Comparison of ENCODE assay signal across 20 cellular contexts in genomic region chr19:28887920-28888618, GRCh38.
DNase-seq lines count a peak whose midpoint lies in the region; ATAC-seq, FAIRE-seq and TF ChIP-seq lines count a peak whose summit lies in the region.
"Had no signal": no experiment of that assay in that cellular context is flagged by ENCODE, and none has a peak within 500 bp of the region (broad histone marks: within the 10 kb centered on the region; RNA-seq: fewer than 3 reads in every experiment).

No MANE protein-coding gene starts in this region.

- H2BK15ac ChIP-seq in H1 (ENCODE audit: low read length) = no peak overlapping the region
- no peak overlapping the region for H2BK15ac ChIP-seq in mesendoderm (replicated peaks; ENCODE audit: low read depth)

- no peak for TF ChIP-seq CTCF in H1 (IDR thresholded peaks at IDR 0.05; ENCODE audit: control extremely low read depth in 1 of 3, insufficient read depth in 1 of 3, low read depth in 1 of 3, low read length in 3 of 3)
- TF ChIP-seq CTCF in type B pancreatic cell (conservative IDR thresholded peaks at IDR 0.05) = no peak
- no peak for TF ChIP-seq CTCF in hepatocyte (IDR thresholded peaks at IDR 0.05; ENCODE audit: poor library complexity)

- 87% methylated on average over 14 of the region's 14 CpGs; no CpG with 5 or more reads in 1 of the 2 experiments for WGBS in H1 (ENCODE audit: extremely low coverage in 1 of 2, insufficient coverage in 1 of 2, insufficient read length in 1 of 2, insufficient replicate concordance in 2 of 2, low coverage in 1 of 2, low lambda C conversion rate in 2 of 2, missing lambda C conversion rate in 1 of 2), 2 experiments
- no CpG with 5 or more reads among the region's 14 CpGs for WGBS in mesendoderm (ENCODE audit: extremely low coverage, insufficient coverage, low lambda C conversion rate)
- WGBS in hepatocyte (ENCODE audit: low lambda C conversion rate, missing lambda C conversion rate) = 84% methylated on average over 11 of the region's 14 CpGs

- H4K91ac ChIP-seq in H1 (replicated peaks; ENCODE audit: insufficient read length, low read length) = no peak overlapping the region

- no peak overlapping the region for H3K56ac ChIP-seq in H1 (replicated peaks; ENCODE audit: insufficient read length, low read depth, low read length)
- no peak overlapping the region for H3K56ac ChIP-seq in mesendoderm (ENCODE audit: low read length)

- no peak overlapping the region for H3K14ac ChIP-seq in H1 (ENCODE audit: insufficient read length)

- peak; percentile 13 for DNase-seq in activated gamma-delta T cell (lab: John Stamatoyannopoulos, UW)
- DNase-seq in activated gamma-delta T cell treated with Interleukin-2 at 50 U/mL for 16 hours = no peak
- DNase-seq in H1 (ENCODE audit: low read depth in 1 of 2, low spot score in 2 of 2) = peak in 1 of 2 experiments; percentile 38
- peak; percentile 28 for DNase-seq in mesendoderm
- DNase-seq in type B pancreatic cell (ENCODE audit: extremely low spot score, unreplicated experiment) = peak; percentile 77
- DNase-seq in hepatocyte (ENCODE audit: low spot score) = no peak
- DNase-seq in activated T-cell treated with anti-CD3 and anti-CD28 coated beads for 4 hours = no peak
- DNase-seq: BE2C; CD4-positive, alpha-beta T cell; EL; H7; Kasumi-1; MM.1S; NCI-H1105; NCI-H187; NCI-H446; NK-92 treated with Interleukin-12 subunit alpha and Interleukin-12 subunit beta, amount 100 ng/mL, for 24 hours had no signal

- no peak overlapping the region for H2BK120ac ChIP-seq in H1 (replicated peaks; ENCODE audit: low read depth, low read length)
- no peak overlapping the region for H2BK120ac ChIP-seq in mesendoderm (ENCODE audit: low read depth, low read length)

- H3K27me3 Mint-ChIP-seq in type B pancreatic cell = peaks cover 21% of the 10 kb centered on the region

- no peaks in the 10 kb centered on the region for H3K23me2 ChIP-seq in H1 (ENCODE audit: low read depth, low read length)

- H3K18ac ChIP-seq in H1 (ENCODE audit: extremely low read depth, low read length) (no peak overlapping the region), mesendoderm (ENCODE audit: low read length) (no peak overlapping the region)

- H3K4me2 ChIP-seq in H1 (ENCODE audit: insufficient read depth in 1 of 2, low read depth in 2 of 2, low read length in 2 of 2) (no peak overlapping the region), mesendoderm (ENCODE audit: low read length) (no peak overlapping the region), hepatocyte (no peak overlapping the region)

- H3K4me1 ChIP-seq in H1 (replicated peaks in 1 of 4; ENCODE audit: control insufficient read depth in 3 of 4, insufficient read depth in 4 of 4, low read length in 3 of 4) (peaks cover 4 to 11% (median 10%) of the 10 kb centered on the region in 4 experiments), mesendoderm (ENCODE audit: control insufficient read depth, low read depth, low read length) (no peaks in the 10 kb centered on the region), hepatocyte (ENCODE audit: insufficient read depth) (no peaks in the 10 kb centered on the region)
- H3K4me1 ChIP-seq: BE2C had no signal

- FAIRE-seq in H1 (lab: Jason Lieb, UNC) = peak; percentile 93

- H3K4me1 Mint-ChIP-seq in type B pancreatic cell (ENCODE audit: unreplicated experiment) = peaks cover 9% of the 10 kb centered on the region
- H3K4me1 Mint-ChIP-seq: IgD-negative memory B cell had no signal

- H2BK20ac ChIP-seq in H1 (ENCODE audit: low read length) = no peak overlapping the region

- H3K27me3 ChIP-seq in H1 (replicated peaks in 1 of 4; ENCODE audit: control insufficient read depth in 3 of 4, extremely low read depth in 1 of 4, insufficient read depth in 3 of 4, low read length in 3 of 4) (no peaks in the 10 kb centered on the region), mesendoderm (ENCODE audit: insufficient read depth, low read length, poor library complexity) (no peaks in the 10 kb centered on the region), hepatocyte (no peaks in the 10 kb centered on the region)
- H3K27me3 ChIP-seq: BE2C had no signal

- POLR2A ChIA-PET in H1 (lab: Charles Lee; ENCODE audit: partially characterized antibody) = no interaction called here

- TF ChIP-seq POLR2A in H1 (IDR thresholded peaks at IDR 0.05; ENCODE audit: control extremely low read depth in 1 of 2, low read depth in 2 of 2, low read length in 2 of 2) = no peak

- no peaks in the 10 kb centered on the region for H3K9me2 ChIP-seq in hepatocyte (replicated peaks; ENCODE audit: insufficient read depth)

- no peaks in the 10 kb centered on the region for H3K36me3 Mint-ChIP-seq in type B pancreatic cell

- no peak for TF ChIP-seq RAD21 in H1 (IDR thresholded peaks at IDR 0.05 in 1 of 2, conservative IDR thresholded peaks at IDR 0.05 in 1 of 2; ENCODE audit: low read depth in 2 of 2, low read length in 2 of 2)

- H3K9me3 ChIP-seq in H1 (ENCODE audit: insufficient read depth in 2 of 2, low read depth in 1 of 2, low read length in 1 of 2) = no peaks in the 10 kb centered on the region
- no peaks in the 10 kb centered on the region for H3K9me3 ChIP-seq in hepatocyte (ENCODE audit: low read depth)
- H3K9me3 ChIP-seq: BE2C had no signal

- no peak overlapping the region for H3K4me3 ChIP-seq in H1 (ENCODE audit: extremely low read depth in 1 of 4, insufficient read depth in 2 of 4, low read depth in 3 of 4, low read length in 4 of 4)
- no peak overlapping the region for H3K4me3 ChIP-seq in mesendoderm (ENCODE audit: low read length)
- no peak overlapping the region for H3K4me3 ChIP-seq in hepatocyte

- no peaks in the 10 kb centered on the region for H3K79me2 ChIP-seq in H1 (ENCODE audit: control insufficient read depth in 1 of 2, insufficient read depth in 2 of 2, low read length in 2 of 2)
- no peaks in the 10 kb centered on the region for H3K79me2 ChIP-seq in mesendoderm (ENCODE audit: control insufficient read depth, insufficient read depth, low read length)
- H3K79me2 ChIP-seq in hepatocyte = no peaks in the 10 kb centered on the region

- no peak overlapping the region for H2BK5ac ChIP-seq in H1 (ENCODE audit: low read depth, low read length)
- H2BK5ac ChIP-seq in mesendoderm (ENCODE audit: low read length) = no peak overlapping the region

- H4K20me1 ChIP-seq in H1 (replicated peaks in 1 of 2; ENCODE audit: control insufficient read depth in 1 of 2, insufficient read depth in 2 of 2, low read length in 2 of 2) (no peaks in the 10 kb centered on the region), hepatocyte (ENCODE audit: insufficient read depth, poor library complexity, severe bottlenecking) (no peaks in the 10 kb centered on the region)

- no peak overlapping the region for H3K4me3 Mint-ChIP-seq in type B pancreatic cell
- H3K4me3 Mint-ChIP-seq: CD4-positive, alpha-beta T cell; IgD-negative memory B cell had no signal

- H3K27ac ChIP-seq in H1 (ENCODE audit: low read depth, low read length) (no peak overlapping the region), mesendoderm (ENCODE audit: low read depth, low read length) (no peak overlapping the region), hepatocyte (no peak overlapping the region)
- H3K27ac ChIP-seq: 22Rv1 had no signal

- H3K27ac Mint-ChIP-seq in type B pancreatic cell = no peak overlapping the region
- H3K27ac Mint-ChIP-seq: CD4-positive, alpha-beta T cell; IgD-negative memory B cell had no signal

- H3K79me1 ChIP-seq in H1 (ENCODE audit: low read depth, low read length) (no peaks in the 10 kb centered on the region), mesendoderm (ENCODE audit: low read length) (no peaks in the 10 kb centered on the region)

- H3K9me3 Mint-ChIP-seq in type B pancreatic cell = no peaks in the 10 kb centered on the region
- H3K9me3 Mint-ChIP-seq: CD4-positive, alpha-beta T cell had no signal

- H2BK12ac ChIP-seq in H1 (ENCODE audit: low read depth, low read length) = peak overlapping the region; percentile 17; the same call in 1 of the 2 replicates

- no peak for TF ChIP-seq EP300 in H1 (IDR thresholded peaks at IDR 0.05; ENCODE audit: borderline replicate concordance in 1 of 2, low read depth in 2 of 2, low read length in 2 of 2)

- no peak overlapping the region for H2AK5ac ChIP-seq in H1 (ENCODE audit: low read depth, low read length)
- no peak overlapping the region for H2AK5ac ChIP-seq in mesendoderm (ENCODE audit: low read length)

- no peak overlapping the region for H4K5ac ChIP-seq in H1 (ENCODE audit: insufficient read length, low read depth, low read length)
- H4K5ac ChIP-seq in mesendoderm (ENCODE audit: low read length) = no peak overlapping the region

- CTCF ChIA-PET in H1 (lab: Charles Lee; ENCODE audit: partially characterized antibody) = interaction anchor here (0.8 to 1.8 kb wide), 2 partner anchors 9 to 126 kb away, joined by 4 read pairs; no protein-coding TSS in a partner anchor

- H3K9ac ChIP-seq in H1 (replicated peaks in 1 of 4; ENCODE audit: extremely low read depth in 1 of 4, low read depth in 3 of 4, low read length in 3 of 4) (no peak overlapping the region), mesendoderm (ENCODE audit: low read length) (no peak overlapping the region)

- H2AFZ ChIP-seq in H1 (ENCODE audit: low read length) (no peak overlapping the region), hepatocyte (no peak overlapping the region)

- no peaks in the 10 kb centered on the region for H3K36me3 ChIP-seq in H1 (ENCODE audit: control insufficient read depth in 2 of 4, insufficient read depth in 4 of 4, low read length in 3 of 4)
- H3K36me3 ChIP-seq in mesendoderm (ENCODE audit: control insufficient read depth, insufficient read depth, low read length) = no peaks in the 10 kb centered on the region
- no peaks in the 10 kb centered on the region for H3K36me3 ChIP-seq in hepatocyte (replicated peaks; ENCODE audit: insufficient read depth, low read depth)
- H3K36me3 ChIP-seq: BE2C had no signal

- H3K4ac ChIP-seq in H1 (replicated peaks; ENCODE audit: insufficient read length, low read depth, low read length) (no peak overlapping the region), mesendoderm (ENCODE audit: low read depth, low read length) (no peak overlapping the region)

- no peak for ATAC-seq in HG02973 (IDR thresholded peaks at IDR 0.05; ENCODE audit: unreplicated experiment)

- H4K8ac ChIP-seq in H1 (ENCODE audit: extremely low read depth, insufficient read depth, low read length) (no peak overlapping the region; the same call in 1 of the 2 replicates), mesendoderm (ENCODE audit: low read depth, low read length) (no peak overlapping the region)

- H3K23ac ChIP-seq in H1 (ENCODE audit: insufficient read length) (no peak overlapping the region), mesendoderm (ENCODE audit: low read length) (no peak overlapping the region)

TF ChIP-seq in H1, 55 proteins besides CTCF, POLR2A, EP300 and RAD21:
- no peak for TF ChIP-seq SP1 (IDR thresholded peaks at IDR 0.05; ENCODE audit: low read depth, low read length)
- TF ChIP-seq SIN3A (conservative IDR thresholded peaks at IDR 0.05 in 1 of 2, IDR thresholded peaks at IDR 0.05 in 1 of 2; ENCODE audit: low read depth in 1 of 2, low read length in 2 of 2) = 0 out of 4 replicates have a peak, but pooled peaks of 1 of the 2 experiments have one; percentile 53
- TF ChIP-seq ZNF274 (IDR thresholded peaks at IDR 0.05; ENCODE audit: borderline replicate concordance, extremely low read depth, low read length) = no peak

Comparison
In these comparisons a context has a peak if more than half of its experiments do, and no peak if none do; other contexts are left out.
1. DNase-seq: peak in activated gamma-delta T cell (single experiment), mesendoderm (single experiment) and type B pancreatic cell (single experiment); none in activated gamma-delta T cell treated with Interleukin-2 at 50 U/mL for 16 hours (single experiment), hepatocyte (single experiment) and activated T-cell treated with anti-CD3 and anti-CD28 coated beads for 4 hours (single experiment).